ENCODE assay signal across 22 cellular contexts in the genomic region with DNA sequence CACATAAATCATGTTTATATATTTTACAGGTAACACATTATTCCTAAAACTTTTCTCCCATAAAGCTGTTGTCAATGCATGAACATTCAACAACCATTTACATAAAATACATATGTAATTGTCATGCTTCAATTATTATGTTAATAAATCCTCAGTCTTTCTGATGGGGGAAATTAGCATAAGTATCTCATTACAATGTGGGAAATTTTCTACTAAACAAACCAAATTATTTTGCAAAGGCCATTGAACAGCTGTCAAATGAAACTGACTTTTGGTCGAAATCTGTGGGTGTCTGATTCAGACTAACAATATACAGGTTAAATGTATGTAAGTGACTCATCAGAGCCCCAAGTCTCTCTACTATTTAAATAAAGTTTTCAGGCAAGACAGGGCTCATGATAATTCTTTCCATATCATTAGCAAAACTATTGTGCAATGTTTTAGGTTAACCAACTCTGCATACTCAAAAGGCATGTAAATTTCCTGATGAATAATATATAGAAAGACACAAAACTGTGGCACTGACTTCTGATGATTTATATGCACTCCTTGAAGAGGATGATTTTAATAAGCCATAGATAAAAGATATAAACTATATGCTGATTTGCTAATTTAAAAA.
DNase-seq lines count a peak whose midpoint lies in the region; ATAC-seq, FAIRE-seq and TF ChIP-seq lines count a peak whose summit lies in the region.
"Had no signal": no experiment of that assay in that cellular context is flagged by ENCODE, and none has a peak within 500 bp of the region (broad histone marks: within the 10 kb centered on the region; RNA-seq: fewer than 3 reads in every experiment).

No MANE protein-coding gene starts in this region.

- TF ChIP-seq CTCF in bronchial epithelial cell (IDR thresholded peaks at IDR 0.05; ENCODE audit: insufficient read depth, low read length, severe bottlenecking) (no peak), tibial nerve (IDR thresholded peaks at IDR 0.05) (no peak)

- H3K27me3 ChIP-seq in HUES64 (ENCODE audit: insufficient read depth, low read length), result no peaks in the 10 kb centered on the region
- no peaks in the 10 kb centered on the region for H3K27me3 ChIP-seq in bronchial epithelial cell (ENCODE audit: control insufficient read depth, insufficient read depth, low read length)
- H3K27me3 ChIP-seq in iPS-20b (ENCODE audit: insufficient read depth, low read length), result no peaks in the 10 kb centered on the region
- H3K27me3 ChIP-seq in tibial nerve, result no peaks in the 10 kb centered on the region
- H3K27me3 ChIP-seq: BLaER1, SJSA1 had no signal

- H3K4me3 ChIP-seq in HUES64 (ENCODE audit: low read length) (no peak overlapping the region), SK-N-MC (no peak overlapping the region), bronchial epithelial cell (ENCODE audit: low read depth, low read length) (no peak overlapping the region), iPS-20b (ENCODE audit: low read length) (no peak overlapping the region; the same call in 1 of the 2 replicates), tibial nerve (no peak overlapping the region)
- H3K4me3 ChIP-seq: BLaER1, SJSA1 had no signal

- no peaks in the 10 kb centered on the region for H3K4me1 Mint-ChIP-seq in T-cell

- peaks cover 3 to 18% (median 5%) of the 10 kb centered on the region in 3 donors for H3K9me3 Mint-ChIP-seq in T-cell

- CTCF ChIA-PET in T-cell (lab: Charles Lee), result interaction anchor here in 1 of 2 donors (0.6 kb wide), 1 partner anchor 1699 kb away, joined by 3 read pairs; no protein-coding TSS in a partner anchor

- no peaks in the 10 kb centered on the region for H3K9me3 ChIP-seq in HUES64 (ENCODE audit: insufficient read depth, low read depth, low read length)
- no peaks in the 10 kb centered on the region for H3K9me3 ChIP-seq in SK-N-MC (ENCODE audit: low read depth, low read length)
- no peaks in the 10 kb centered on the region for H3K9me3 ChIP-seq in iPS-20b (ENCODE audit: insufficient read depth, low read depth, low read length)
- no peaks in the 10 kb centered on the region for H3K9me3 ChIP-seq in tibial nerve
- H3K9me3 ChIP-seq: BLaER1, SJSA1 had no signal

- peak; percentile 51 for DNase-seq in SK-N-MC (ENCODE audit: low read depth, low spot score)
- peak; percentile 48 for DNase-seq in bronchial epithelial cell (ENCODE audit: low read depth)
- no peak for DNase-seq in T-cell
- DNase-seq in tibial nerve (ENCODE audit: low spot score in 2 of 2), result no peak
- DNase-seq: CD4-positive, alpha-beta T cell; COR-L47; DMS79; MV-4-11; NCI-H1105 treated with DMSO at 0.1 percent for 48 hours; NCI-H2029 treated with DMSO at 0.1 percent for 48 hours; NCI-H2171; NCI-H345; NCI-H524; OCI-M1; SW 1271 had no signal

- no peak for ATAC-seq in T-cell (replicated peaks in 1 of 4)
- ATAC-seq in SK-N-SH treated with all-trans-retinoic acid at 6 μM for 48 hours, result no peak
- ATAC-seq: Right ventricle myocardium inferior had no signal

- no CpG with 5 or more reads among the region's 1 CpG for WGBS in HUES64
- 80 to 91% methylated on average over 1 of the region's 1 CpG for WGBS in tibial nerve, 2 donors

- TF ChIP-seq EP300 in tibial nerve (IDR thresholded peaks at IDR 0.05), result no peak

- H3K36me3 Mint-ChIP-seq in T-cell, result no peaks in the 10 kb centered on the region

- H3K27ac ChIP-seq in HUES64 (ENCODE audit: low read depth, low read length) (peak overlapping the region; percentile 79; the same call in 1 of the 2 replicates), SK-N-MC (no peak overlapping the region), iPS-20b (ENCODE audit: low read length) (peak overlapping the region; percentile 36), tibial nerve (no peak overlapping the region)
- H3K27ac ChIP-seq: BLaER1, SJSA1 had no signal

- no peaks in the 10 kb centered on the region for H3K36me3 ChIP-seq in HUES64 (ENCODE audit: insufficient read depth, low read length)
- no peaks in the 10 kb centered on the region for H3K36me3 ChIP-seq in SK-N-MC (ENCODE audit: insufficient read depth, low read length)
- H3K36me3 ChIP-seq in bronchial epithelial cell (ENCODE audit: control insufficient read depth, insufficient read depth, low read length), result no peaks in the 10 kb centered on the region
- no peaks in the 10 kb centered on the region for H3K36me3 ChIP-seq in iPS-20b (ENCODE audit: insufficient read depth, low read depth, low read length)
- no peaks in the 10 kb centered on the region for H3K36me3 ChIP-seq in tibial nerve
- H3K36me3 ChIP-seq: BLaER1, SJSA1 had no signal

- H3K27ac Mint-ChIP-seq in T-cell, result no peak overlapping the region
- H3K27ac Mint-ChIP-seq: CD4-positive, alpha-beta T cell had no signal

- H3K9ac ChIP-seq in HUES64 (ENCODE audit: low read depth, low read length) (no peak overlapping the region), SK-N-MC (ENCODE audit: insufficient read length) (no peak overlapping the region), iPS-20b (ENCODE audit: low read depth, low read length) (no peak overlapping the region)
- H3K9ac ChIP-seq: BLaER1 had no signal

- peaks cover 20% of the 10 kb centered on the region for H3K4me1 ChIP-seq in HUES64 (ENCODE audit: insufficient read depth, low read length)
- H3K4me1 ChIP-seq in iPS-20b (ENCODE audit: insufficient read depth, low read length), result peaks cover 8% of the 10 kb centered on the region; the same call in 1 of the 2 replicates
- H3K4me1 ChIP-seq in tibial nerve, result no peaks in the 10 kb centered on the region
- H3K4me1 ChIP-seq: BLaER1, SJSA1 had no signal

- POLR2A ChIA-PET in T-cell (lab: Charles Lee), result no interaction called here

- no peak for FAIRE-seq in bronchial epithelial cell (lab: Jason Lieb, UNC)
- FAIRE-seq: RCC 7860 had no signal

- H3K4me3 Mint-ChIP-seq in T-cell, result no peak overlapping the region
- H3K4me3 Mint-ChIP-seq: CD4-positive, alpha-beta T cell had no signal

- no peaks in the 10 kb centered on the region for H3K27me3 Mint-ChIP-seq in T-cell
- H3K27me3 Mint-ChIP-seq: CD4-positive, alpha-beta T cell had no signal

- TF ChIP-seq POLR2A in tibial nerve (IDR thresholded peaks at IDR 0.05), result no peak

TF ChIP-seq in SK-N-SH treated with all-trans-retinoic acid at 6 μM for 48 hours, 23 proteins besides CTCF, POLR2A, EP300 and RAD21:
- TF ChIP-seq ZC3H10 (CRISPR knock-in tag; IDR thresholded peaks at IDR 0.05) (no peak), TOX (CRISPR knock-in tag; IDR thresholded peaks at IDR 0.05; ENCODE audit: borderline replicate concordance) (no peak), CSDC2 (CRISPR knock-in tag; IDR thresholded peaks at IDR 0.05) (no peak), PPARA (CRISPR knock-in tag; IDR thresholded peaks at IDR 0.05; ENCODE audit: borderline replicate concordance) (no peak), ZNF70 (CRISPR knock-in tag; IDR thresholded peaks at IDR 0.05) (no peak), OSR1 (CRISPR knock-in tag; IDR thresholded peaks at IDR 0.05) (no peak), ZFP30 (CRISPR knock-in tag; IDR thresholded peaks at IDR 0.05) (no peak), RARB (CRISPR knock-in tag; IDR thresholded peaks at IDR 0.05) (no peak), ZNF565 (CRISPR knock-in tag; conservative IDR thresholded peaks at IDR 0.05; ENCODE audit: low read depth) (no peak), ISL1 (CRISPR knock-in tag; IDR thresholded peaks at IDR 0.05) (no peak), ARNTL (CRISPR knock-in tag; IDR thresholded peaks at IDR 0.05; ENCODE audit: borderline replicate concordance, low read depth) (no peak), ESRRG (CRISPR knock-in tag; IDR thresholded peaks at IDR 0.05) (no peak)
- TF ChIP-seq, protein P1, sequence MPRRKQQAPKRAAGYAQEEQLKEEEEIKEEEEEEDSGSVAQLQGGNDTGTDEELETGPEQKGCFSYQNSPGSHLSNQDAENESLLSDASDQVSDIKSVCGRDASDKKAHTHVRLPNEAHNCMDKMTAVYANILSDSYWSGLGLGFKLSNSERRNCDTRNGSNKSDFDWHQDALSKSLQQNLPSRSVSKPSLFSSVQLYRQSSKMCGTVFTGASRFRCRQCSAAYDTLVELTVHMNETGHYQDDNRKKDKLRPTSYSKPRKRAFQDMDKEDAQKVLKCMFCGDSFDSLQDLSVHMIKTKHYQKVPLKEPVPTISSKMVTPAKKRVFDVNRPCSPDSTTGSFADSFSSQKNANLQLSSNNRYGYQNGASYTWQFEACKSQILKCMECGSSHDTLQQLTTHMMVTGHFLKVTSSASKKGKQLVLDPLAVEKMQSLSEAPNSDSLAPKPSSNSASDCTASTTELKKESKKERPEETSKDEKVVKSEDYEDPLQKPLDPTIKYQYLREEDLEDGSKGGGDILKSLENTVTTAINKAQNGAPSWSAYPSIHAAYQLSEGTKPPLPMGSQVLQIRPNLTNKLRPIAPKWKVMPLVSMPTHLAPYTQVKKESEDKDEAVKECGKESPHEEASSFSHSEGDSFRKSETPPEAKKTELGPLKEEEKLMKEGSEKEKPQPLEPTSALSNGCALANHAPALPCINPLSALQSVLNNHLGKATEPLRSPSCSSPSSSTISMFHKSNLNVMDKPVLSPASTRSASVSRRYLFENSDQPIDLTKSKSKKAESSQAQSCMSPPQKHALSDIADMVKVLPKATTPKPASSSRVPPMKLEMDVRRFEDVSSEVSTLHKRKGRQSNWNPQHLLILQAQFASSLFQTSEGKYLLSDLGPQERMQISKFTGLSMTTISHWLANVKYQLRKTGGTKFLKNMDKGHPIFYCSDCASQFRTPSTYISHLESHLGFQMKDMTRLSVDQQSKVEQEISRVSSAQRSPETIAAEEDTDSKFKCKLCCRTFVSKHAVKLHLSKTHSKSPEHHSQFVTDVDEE (CRISPR knock-in tag; IDR thresholded peaks at IDR 0.05), result no peak
- TF ChIP-seq, protein P2, sequence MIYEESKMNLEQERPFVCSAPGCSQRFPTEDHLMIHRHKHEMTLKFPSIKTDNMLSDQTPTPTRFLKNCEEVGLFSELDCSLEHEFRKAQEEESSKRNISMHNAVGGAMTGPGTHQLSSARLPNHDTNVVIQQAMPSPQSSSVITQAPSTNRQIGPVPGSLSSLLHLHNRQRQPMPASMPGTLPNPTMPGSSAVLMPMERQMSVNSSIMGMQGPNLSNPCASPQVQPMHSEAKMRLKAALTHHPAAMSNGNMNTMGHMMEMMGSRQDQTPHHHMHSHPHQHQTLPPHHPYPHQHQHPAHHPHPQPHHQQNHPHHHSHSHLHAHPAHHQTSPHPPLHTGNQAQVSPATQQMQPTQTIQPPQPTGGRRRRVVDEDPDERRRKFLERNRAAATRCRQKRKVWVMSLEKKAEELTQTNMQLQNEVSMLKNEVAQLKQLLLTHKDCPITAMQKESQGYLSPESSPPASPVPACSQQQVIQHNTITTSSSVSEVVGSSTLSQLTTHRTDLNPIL (CRISPR knock-in tag; IDR thresholded peaks at IDR 0.05; ENCODE audit: low read depth), result no peak

Comparison
In these comparisons a context has a peak if more than half of its experiments do, and no peak if none do; other contexts are left out.
1. H3K27ac ChIP-seq: peak in HUES64 (single experiment) and iPS-20b (single experiment); none in SK-N-MC (single experiment) and tibial nerve (0 of 4).
2. DNase-seq: peak in SK-N-MC (single experiment) and bronchial epithelial cell (single experiment); none in T-cell (0 of 34) and tibial nerve (0 of 2).